8 cellular contexts compared by ENCODE assay signal in the genomic region with DNA sequence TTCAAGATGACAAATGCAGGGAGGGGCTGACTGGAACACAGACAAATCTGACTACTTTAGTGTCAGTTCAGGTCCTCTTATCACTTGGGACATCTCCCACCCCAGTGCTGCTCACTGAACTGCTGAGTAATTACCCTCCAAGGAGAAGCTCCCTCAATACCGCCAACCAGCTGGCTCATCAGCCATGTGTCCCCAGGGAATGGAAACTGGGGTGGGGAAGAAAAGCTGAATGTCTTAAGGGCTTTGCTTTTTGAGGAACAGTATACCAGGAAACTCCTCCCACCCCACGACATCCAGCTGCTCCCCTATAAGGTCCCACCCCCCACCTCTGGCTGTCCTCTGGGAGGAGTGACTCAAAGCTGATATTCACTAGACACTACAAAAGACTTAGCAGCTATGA. TPM values are rescaled to one million over a fixed set of nuclear protein-coding genes. Genes with fewer than 3 reads are reported as not detected.
DNase-seq lines count a peak whose midpoint lies in the region; ATAC-seq and TF ChIP-seq lines count a peak whose summit lies in the region.

No MANE protein-coding gene starts in this region.

- peak overlapping the region; percentile 99 for H3K4me3 Mint-ChIP-seq in CD8-positive, alpha-beta T cell
- peak overlapping the region; percentile 99 for H3K4me3 Mint-ChIP-seq in HFFc6
- H3K4me3 Mint-ChIP-seq in activated T-helper 2 cell treated with anti-CD3 and anti-CD28 coated beads, Interferon-gamma antibody, Interleukin-2, Interleukin-4, amounts not matched to agents 10 μg/mL and 5 μg/mL and 100 μg/mL, durations not matched to agents 14 hours and 24 hours and 36 hours (ENCODE audit: low read depth): peak overlapping the region; percentile 70

- no peaks in the 10 kb centered on the region for H3K27me3 Mint-ChIP-seq in CD8-positive, alpha-beta T cell (ENCODE audit: low read depth)
- no peaks in the 10 kb centered on the region; the same call in 1 of the 2 replicates for H3K27me3 Mint-ChIP-seq in HFFc6 (ENCODE audit: insufficient read depth)
- peaks cover 2% of the 10 kb centered on the region for H3K27me3 Mint-ChIP-seq in activated T-helper 2 cell treated with anti-CD3 and anti-CD28 coated beads, Interferon-gamma antibody, Interleukin-2, Interleukin-4, amounts not matched to agents 10 μg/mL and 5 μg/mL and 100 μg/mL, durations not matched to agents 14 hours and 24 hours and 36 hours (ENCODE audit: low read depth)

- H3K9me3 ChIP-seq in CD8-positive, alpha-beta T cell (ENCODE audit: low read length): no peaks in the 10 kb centered on the region

- H3K9me3 Mint-ChIP-seq in CD8-positive, alpha-beta T cell: no peaks in the 10 kb centered on the region
- peaks cover 7% of the 10 kb centered on the region for H3K9me3 Mint-ChIP-seq in HFFc6
- peaks cover 4% of the 10 kb centered on the region for H3K9me3 Mint-ChIP-seq in activated T-helper 2 cell treated with anti-CD3 and anti-CD28 coated beads, Interferon-gamma antibody, Interleukin-2, Interleukin-4, amounts not matched to agents 10 μg/mL and 5 μg/mL and 100 μg/mL, durations not matched to agents 14 hours and 24 hours and 36 hours

- no peak for DNase-seq in CD8-positive, alpha-beta T cell
- DNase-seq in HFFc6: peak; percentile 77
- DNase-seq in activated T-helper 2 cell treated with anti-CD3 and anti-CD28 coated beads, Interferon-gamma antibody, Interleukin-2, Interleukin-4, amounts not matched to agents 10 μg/mL and 5 μg/mL and 100 μg/mL, durations not matched to agents 14 hours and 24 hours and 36 hours (ENCODE audit: low spot score): no peak
- peak; percentile 13 for DNase-seq in left kidney (ENCODE audit: low read depth, low spot score)
- no peak for DNase-seq in NCI-H2081 treated with DMSO at 0.1 percent for 48 hours (lab: John Stamatoyannopoulos, UW)
- DNase-seq in foreskin melanocyte: no peak

- intact Hi-C loops in CD8-positive, alpha-beta T cell (cut with DNase I, micrococcal nuclease): loop anchor here in 1 of 2 experiments (5.0 kb wide), 1 partner anchor 174 kb away; no protein-coding TSS in a partner anchor
- intact Hi-C loops in activated T-helper 2 cell treated with anti-CD3 and anti-CD28 coated beads, Interferon-gamma antibody, Interleukin-2, Interleukin-4, amounts not matched to agents 10 μg/mL and 5 μg/mL and 100 μg/mL, durations not matched to agents 14 hours and 24 hours and 36 hours (cut with micrococcal nuclease): no loop called here

- CTCF ChIA-PET in CD8-positive, alpha-beta T cell (lab: Charles Lee): no interaction called here

- no peak for ATAC-seq in CD8-positive, alpha-beta T cell
- ATAC-seq in GM18907 (IDR thresholded peaks at IDR 0.05; ENCODE audit: unreplicated experiment): no peak
- no peak for ATAC-seq in HG02870 (IDR thresholded peaks at IDR 0.05; ENCODE audit: unreplicated experiment)

- TF ChIP-seq CTCF in CD8-positive, alpha-beta T cell (IDR thresholded peaks at IDR 0.05): no peak
- no peak for TF ChIP-seq CTCF in HFFc6 (IDR thresholded peaks at IDR 0.05)

- H3K4me1 Mint-ChIP-seq in CD8-positive, alpha-beta T cell (ENCODE audit: low read depth): peaks cover 32% of the 10 kb centered on the region
- H3K4me1 Mint-ChIP-seq in HFFc6 (ENCODE audit: low read depth): peaks cover 40% of the 10 kb centered on the region
- H3K4me1 Mint-ChIP-seq in activated T-helper 2 cell treated with anti-CD3 and anti-CD28 coated beads, Interferon-gamma antibody, Interleukin-2, Interleukin-4, amounts not matched to agents 10 μg/mL and 5 μg/mL and 100 μg/mL, durations not matched to agents 14 hours and 24 hours and 36 hours (ENCODE audit: low read depth): peaks cover 15% of the 10 kb centered on the region

- POLR2A ChIA-PET in CD8-positive, alpha-beta T cell (lab: Charles Lee): no interaction called here

- H3K36me3 Mint-ChIP-seq in CD8-positive, alpha-beta T cell: peaks cover 12% of the 10 kb centered on the region
- H3K36me3 Mint-ChIP-seq in HFFc6 (ENCODE audit: low read depth): peaks cover 10% of the 10 kb centered on the region
- peaks cover 26% of the 10 kb centered on the region for H3K36me3 Mint-ChIP-seq in activated T-helper 2 cell treated with anti-CD3 and anti-CD28 coated beads, Interferon-gamma antibody, Interleukin-2, Interleukin-4, amounts not matched to agents 10 μg/mL and 5 μg/mL and 100 μg/mL, durations not matched to agents 14 hours and 24 hours and 36 hours (ENCODE audit: low read depth)

- no peak overlapping the region for H3K4me3 ChIP-seq in CD8-positive, alpha-beta T cell (ENCODE audit: low read depth, low read length)

- no peak overlapping the region for H3K27ac ChIP-seq in CD8-positive, alpha-beta T cell (ENCODE audit: low read depth, low read length)

- peaks cover 14% of the 10 kb centered on the region for H3K4me1 ChIP-seq in CD8-positive, alpha-beta T cell (ENCODE audit: insufficient read depth, low read length)

- H3K36me3 ChIP-seq in CD8-positive, alpha-beta T cell (ENCODE audit: insufficient read depth, low read length): no peaks in the 10 kb centered on the region

- H3K27ac Mint-ChIP-seq in CD8-positive, alpha-beta T cell: no peak overlapping the region
- H3K27ac Mint-ChIP-seq in HFFc6: peak overlapping the region; percentile 74
- H3K27ac Mint-ChIP-seq in activated T-helper 2 cell treated with anti-CD3 and anti-CD28 coated beads, Interferon-gamma antibody, Interleukin-2, Interleukin-4, amounts not matched to agents 10 μg/mL and 5 μg/mL and 100 μg/mL, durations not matched to agents 14 hours and 24 hours and 36 hours: no peak overlapping the region

- H3K27me3 ChIP-seq in CD8-positive, alpha-beta T cell (ENCODE audit: insufficient read depth, low read length): no peaks in the 10 kb centered on the region

RNA-seq across cellular contexts. Expression of gene ZNF823, which starts 2.0 kb away (rescaled TPM):
- total RNA-seq in CD8-positive, alpha-beta T cell: 1 to 10 TPM; 2.8 to 4.3 TPM
- 1 to 10 TPM; 3.4 to 4.7 (median 4.1) TPM for total RNA-seq in HFFc6 (2021; fragmentation: NEBNext Ultra II Directional; extraction: Animal tissue kit (Norgen Biotek cat#: 25700))
- total RNA-seq in activated T-helper 2 cell treated with anti-CD3 and anti-CD28 coated beads, Interferon-gamma antibody, Interleukin-2, Interleukin-4, amounts not matched to agents 10 μg/mL and 5 μg/mL and 100 μg/mL, durations not matched to agents 14 hours and 24 hours and 36 hours: 3.6 TPM in 2 replicates

RNA-seq across cellular contexts. Expression of gene ZNF441, which starts 30.1 kb away (rescaled TPM):
- 1 to 10 TPM; 1.9 to 2.3 TPM for total RNA-seq in CD8-positive, alpha-beta T cell
- total RNA-seq in HFFc6 (2021; fragmentation: NEBNext Ultra II Directional; extraction: Animal tissue kit (Norgen Biotek cat#: 25700)): 1 to 10 TPM; 4.0 to 5.4 (median 4.7) TPM
- total RNA-seq in activated T-helper 2 cell treated with anti-CD3 and anti-CD28 coated beads, Interferon-gamma antibody, Interleukin-2, Interleukin-4, amounts not matched to agents 10 μg/mL and 5 μg/mL and 100 μg/mL, durations not matched to agents 14 hours and 24 hours and 36 hours: 4.2 and 4.9 TPM in 2 replicates

Comparison
In these comparisons a context has a peak if more than half of its experiments do, and no peak if none do; other contexts are left out.
1. DNase-seq: peak in HFFc6 (single experiment) and left kidney (single experiment); none in CD8-positive, alpha-beta T cell (0 of 7), activated T-helper 2 cell treated with anti-CD3 and anti-CD28 coated beads, Interferon-gamma antibody, Interleukin-2, Interleukin-4, amounts not matched to agents 10 μg/mL and 5 μg/mL and 100 μg/mL, durations not matched to agents 14 hours and 24 hours and 36 hours (single experiment), NCI-H2081 treated with DMSO at 0.1 percent for 48 hours (single experiment) and foreskin melanocyte (single experiment).
2. Peak in every context shown above with its lines, with median percentiles within 50 percentile points of each other: H3K4me3 Mint-ChIP-seq.